7 cellular contexts compared by ENCODE assay signal in the genomic region with DNA sequence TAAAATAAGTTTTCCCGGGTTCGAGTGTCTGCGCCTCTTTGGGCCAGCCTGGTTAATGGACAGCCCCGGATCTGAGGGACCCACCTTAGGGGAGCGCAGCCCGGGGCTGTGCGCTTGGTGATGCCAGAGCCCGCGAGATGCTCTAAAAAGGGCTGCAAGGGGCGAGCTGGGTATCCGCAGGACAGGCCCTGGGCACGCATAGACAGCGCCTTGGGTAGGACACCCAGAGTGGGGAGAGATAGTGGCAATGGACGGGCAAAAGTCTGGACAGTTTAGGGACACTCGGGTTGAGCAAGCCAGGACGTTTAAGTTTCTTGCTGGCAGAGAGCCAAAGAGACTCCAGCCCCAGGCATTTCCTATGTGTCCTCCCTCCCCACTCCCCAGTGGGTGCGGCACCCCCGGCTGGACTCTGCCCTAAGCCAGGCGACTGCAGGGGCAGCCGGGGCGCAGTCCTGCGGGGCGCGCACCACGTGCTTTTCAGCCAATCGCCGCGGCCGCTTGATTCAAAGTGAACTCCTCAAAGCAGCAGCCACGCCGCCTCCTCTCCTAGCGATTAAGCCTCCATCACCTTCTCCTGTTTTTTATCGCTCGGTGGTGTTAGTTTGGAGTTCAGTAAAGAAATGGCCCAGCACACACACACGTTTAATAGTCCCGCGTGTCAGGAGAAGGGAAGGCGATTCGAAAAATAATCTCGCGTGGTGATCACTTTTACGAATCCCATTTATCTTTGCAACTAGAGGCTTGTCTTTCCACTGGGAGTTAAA. TPM values are rescaled to one million over a fixed set of nuclear protein-coding genes. Genes with fewer than 3 reads are reported as not detected.
A peak's percentile ranks its signal among the peaks of the same experiment; 100 is the strongest.
DNase-seq lines count a peak whose midpoint lies in the region; ATAC-seq, FAIRE-seq and TF ChIP-seq lines count a peak whose summit lies in the region.

No MANE protein-coding gene starts in this region.

- peak; percentile 77 for DNase-seq in GM12865 (ENCODE audit: low read depth)
- DNase-seq in HFFc6 = peak; percentile 78
- peak; percentile 65 for DNase-seq in NCI-H1092 (lab: John Stamatoyannopoulos, UW)
- peak; percentile 52 for DNase-seq in activated CD4-positive, alpha-beta T cell treated with anti-CD3 and anti-CD28 coated beads, Interleukin-2, amount 10 ng/mL, durations not matched to agents 7 days and 5 days
- DNase-seq in endothelial cell of umbilical vein (ENCODE audit: low read depth, low spot score) = peak; percentile 80
- DNase-seq in mesenteric fat pad (ENCODE audit: low spot score) = peak; percentile 93
- DNase-seq in stimulated activated naive CD8-positive, alpha-beta T cell treated with anti-CD3 and anti-CD28 coated beads, Interleukin-15, Interleukin-2, amounts not matched to agents 100 U/mL and 50 U/mL, for 24 hours = peak; percentile 59

- no TSS peak for BruUV-seq in endothelial cell of umbilical vein (replicated peaks; lab: Mats Ljungman, UMichigan)

- H3K4me1 ChIP-seq in endothelial cell of umbilical vein (ENCODE audit: control insufficient read depth, extremely low read depth, insufficient read depth, low read length) = peaks cover 54% of the 10 kb centered on the region

- peak overlapping the region; percentile 45 for H2AFZ ChIP-seq in endothelial cell of umbilical vein (ENCODE audit: low read depth, low read length)

- H3K27ac ChIP-seq in endothelial cell of umbilical vein (ENCODE audit: insufficient read depth, low read depth, low read length) = peak overlapping the region; percentile 91

- peak overlapping the region; percentile 84 for H3K4me2 ChIP-seq in endothelial cell of umbilical vein (ENCODE audit: insufficient read depth, low read length)

- H3K36me3 ChIP-seq in endothelial cell of umbilical vein (ENCODE audit: control insufficient read depth in 2 of 2, extremely low read depth in 1 of 2, insufficient read depth in 2 of 2, low read length in 2 of 2) = peaks cover 0 to under 1% of the 10 kb centered on the region in 2 experiments

- H3K4me3 ChIP-seq in GM12865 (ENCODE audit: low read depth, low read length) (peak overlapping the region; percentile 73), endothelial cell of umbilical vein (replicated peaks in 1 of 3; ENCODE audit: insufficient read depth in 1 of 3, low read depth in 1 of 3, low read length in 3 of 3) (peak overlapping the region; percentile 7 to 81 (median 38))

- peak overlapping the region; percentile 82 for H3K9ac ChIP-seq in endothelial cell of umbilical vein (replicated peaks; ENCODE audit: extremely low read depth, insufficient read depth, low read length)

- dilution Hi-C loops in endothelial cell of umbilical vein (cut with MboI; ENCODE audit: extremely low pct_ligation_motif_present, low sequenced_read_pairs) = no loop called here

- H3K27me3 ChIP-seq in endothelial cell of umbilical vein (ENCODE audit: control insufficient read depth in 2 of 2, insufficient read depth in 2 of 2, low read length in 2 of 2) = no peaks in the 10 kb centered on the region

- FAIRE-seq in endothelial cell of umbilical vein (lab: Jason Lieb, UNC) = peak; percentile 59

- ATAC-seq in stimulated activated naive CD8-positive, alpha-beta T cell treated with anti-CD3 and anti-CD28 coated beads, Interleukin-15, Interleukin-2, amounts not matched to agents 100 U/mL and 50 U/mL, for 24 hours = peak; percentile 20

- no peaks in the 10 kb centered on the region for H3K9me3 Mint-ChIP-seq in HFFc6
- H3K9me3 Mint-ChIP-seq in activated CD4-positive, alpha-beta T cell treated with anti-CD3 and anti-CD28 coated beads, Interleukin-2, amount 10 ng/mL, durations not matched to agents 7 days and 5 days = no peaks in the 10 kb centered on the region

- CTCF ChIA-PET in activated CD4-positive, alpha-beta T cell treated with anti-CD3 and anti-CD28 coated beads, Interleukin-2, amount 10 ng/mL, durations not matched to agents 7 days and 5 days (lab: Charles Lee) = interaction anchor here (0.5 to 3.5 kb wide), 8 partner anchors 8 to 739 kb away, joined by 3 to 10 read pairs (median 4); no protein-coding TSS in a partner anchor
- CTCF ChIA-PET in endothelial cell of umbilical vein (lab: Charles Lee) = interaction anchor here (0.6 to 7.4 kb wide), 56 partner anchors 8 to 739 kb away, joined by 3 to 78 read pairs (median 4); no protein-coding TSS in a partner anchor

- H3K27me3 Mint-ChIP-seq in HFFc6 (ENCODE audit: insufficient read depth) = peaks cover 2% of the 10 kb centered on the region; the same call in 1 of the 2 replicates
- peaks cover 30% of the 10 kb centered on the region for H3K27me3 Mint-ChIP-seq in activated CD4-positive, alpha-beta T cell treated with anti-CD3 and anti-CD28 coated beads, Interleukin-2, amount 10 ng/mL, durations not matched to agents 7 days and 5 days

- peak overlapping the region; percentile 93 for H3K27ac Mint-ChIP-seq in HFFc6
- peak overlapping the region; percentile 56 for H3K27ac Mint-ChIP-seq in activated CD4-positive, alpha-beta T cell treated with anti-CD3 and anti-CD28 coated beads, Interleukin-2, amount 10 ng/mL, durations not matched to agents 7 days and 5 days

- peak overlapping the region; percentile 99 for H3K4me3 Mint-ChIP-seq in HFFc6
- H3K4me3 Mint-ChIP-seq in activated CD4-positive, alpha-beta T cell treated with anti-CD3 and anti-CD28 coated beads, Interleukin-2, amount 10 ng/mL, durations not matched to agents 7 days and 5 days = peak overlapping the region; percentile 85

- intact Hi-C loops in endothelial cell of umbilical vein (cut with micrococcal nuclease) = loop anchor here (1.0 to 5.0 kb wide), 3 partner anchors 208 to 314 kb away; no protein-coding TSS in a partner anchor

- no peaks in the 10 kb centered on the region for H3K9me3 ChIP-seq in endothelial cell of umbilical vein (replicated peaks; ENCODE audit: control insufficient read depth, insufficient read depth, low read length)

- H3K9me1 ChIP-seq in endothelial cell of umbilical vein (replicated peaks; ENCODE audit: control insufficient read depth, extremely low read depth, insufficient read depth, low read length) = no peaks in the 10 kb centered on the region

- TF ChIP-seq CTCF in GM12865 (IDR thresholded peaks at IDR 0.05; ENCODE audit: insufficient read depth, low read depth, low read length, missing control alignments) = no peak
- TF ChIP-seq CTCF in HFFc6 (IDR thresholded peaks at IDR 0.05) = no peak
- TF ChIP-seq CTCF in endothelial cell of umbilical vein (IDR thresholded peaks at IDR 0.05; ENCODE audit: extremely low read depth in 1 of 2, insufficient read depth in 1 of 2, low read depth in 1 of 2, low read length in 2 of 2) = no peak

- no peaks in the 10 kb centered on the region for H4K20me1 ChIP-seq in endothelial cell of umbilical vein (replicated peaks; ENCODE audit: control insufficient read depth, extremely low read depth, insufficient read depth, low read length)

- H3K36me3 Mint-ChIP-seq in HFFc6 (ENCODE audit: low read depth) = peaks cover 11% of the 10 kb centered on the region
- H3K36me3 Mint-ChIP-seq in activated CD4-positive, alpha-beta T cell treated with anti-CD3 and anti-CD28 coated beads, Interleukin-2, amount 10 ng/mL, durations not matched to agents 7 days and 5 days (ENCODE audit: low read depth) = no peaks in the 10 kb centered on the region

- peaks cover 62% of the 10 kb centered on the region for H3K4me1 Mint-ChIP-seq in HFFc6 (ENCODE audit: low read depth)
- H3K4me1 Mint-ChIP-seq in activated CD4-positive, alpha-beta T cell treated with anti-CD3 and anti-CD28 coated beads, Interleukin-2, amount 10 ng/mL, durations not matched to agents 7 days and 5 days = peaks cover 36% of the 10 kb centered on the region

- TF ChIP-seq POLR2A in endothelial cell of umbilical vein (IDR thresholded peaks at IDR 0.05; ENCODE audit: low read depth, low read length) = peak; percentile 57

- H3K79me2 ChIP-seq in endothelial cell of umbilical vein (ENCODE audit: control insufficient read depth, insufficient read depth, low read length) = peaks cover 41% of the 10 kb centered on the region

- POLR2A ChIA-PET in activated CD4-positive, alpha-beta T cell treated with anti-CD3 and anti-CD28 coated beads, Interleukin-2, amount 10 ng/mL, durations not matched to agents 7 days and 5 days (lab: Charles Lee) = no interaction called here
- POLR2A ChIA-PET in endothelial cell of umbilical vein (lab: Charles Lee) = interaction anchor here (0.5 to 2.7 kb wide), 23 partner anchors 10 to 739 kb away, joined by 3 to 20 read pairs (median 4); no protein-coding TSS in a partner anchor

TF ChIP-seq in endothelial cell of umbilical vein, 7 proteins besides CTCF, POLR2A, EP300 and RAD21 (continues in another document):
- TF ChIP-seq, protein P1, sequence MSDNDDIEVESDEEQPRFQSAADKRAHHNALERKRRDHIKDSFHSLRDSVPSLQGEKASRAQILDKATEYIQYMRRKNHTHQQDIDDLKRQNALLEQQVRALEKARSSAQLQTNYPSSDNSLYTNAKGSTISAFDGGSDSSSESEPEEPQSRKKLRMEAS (IDR thresholded peaks at IDR 0.05; ENCODE audit: insufficient read depth, insufficient read length) = peak; percentile 91

RNA-seq across cellular contexts. Expression of a gene that starts 0.7 kb away (rescaled TPM):
- total RNA-seq in HFFc6 (2021; fragmentation: NEBNext Ultra II Directional; extraction: Animal tissue kit (Norgen Biotek cat#: 25700)) = 10 to 100 TPM; 22.6 to 56.4 (median 25.4) TPM
- total RNA-seq in activated CD4-positive, alpha-beta T cell treated with anti-CD3 and anti-CD28 coated beads, Interleukin-2, amount 10 ng/mL, durations not matched to agents 7 days and 5 days = 1 to 10 TPM; 2.2 to 3.4 TPM
- total RNA-seq in endothelial cell of umbilical vein = 42.2 and 53.6 TPM in 2 replicates
- polyA plus RNA-seq in endothelial cell of umbilical vein = 53.3 and 59.7 TPM in 2 replicates
- polyA plus RNA-seq in endothelial cell of umbilical vein (2011; cell fraction: cytosol; rRNA removed) = 31.4 and 32.4 TPM in 2 replicates
- polyA plus RNA-seq in endothelial cell of umbilical vein (2011; cell fraction: nucleus; rRNA removed) = 169 and 182 TPM in 2 replicates
- polyA plus RNA-seq in endothelial cell of umbilical vein (2012) = 33.7 and 52.2 TPM in 2 replicates
- polyA minus RNA-seq in endothelial cell of umbilical vein = 116 and 122 TPM in 2 replicates
- not detected for polyA minus RNA-seq in endothelial cell of umbilical vein (2011; cell fraction: cytosol; rRNA and poly(A)+ RNA removed)
- polyA minus RNA-seq in endothelial cell of umbilical vein (2011; cell fraction: nucleus; rRNA and poly(A)+ RNA removed) = 133 and 151 TPM in 2 replicates
- 11.9 TPM for total RNA-seq in mesenteric fat pad

RNA-seq across cellular contexts. Expression of a gene that starts 43.8 kb away (rescaled TPM):
- 100 to 1,000 TPM; 128 to 170 (median 151) TPM for total RNA-seq in HFFc6 (2021; fragmentation: NEBNext Ultra II Directional; extraction: Animal tissue kit (Norgen Biotek cat#: 25700))
- 10 to 100 TPM; 71.4 to 73.3 TPM for total RNA-seq in activated CD4-positive, alpha-beta T cell treated with anti-CD3 and anti-CD28 coated beads, Interleukin-2, amount 10 ng/mL, durations not matched to agents 7 days and 5 days
- total RNA-seq in endothelial cell of umbilical vein (176 and 182 TPM in 2 replicates), mesenteric fat pad (168 TPM)
- polyA plus RNA-seq in endothelial cell of umbilical vein = 126 and 128 TPM in 2 replicates
- 119 and 132 TPM in 2 replicates for polyA plus RNA-seq in endothelial cell of umbilical vein (2011; cell fraction: cytosol; rRNA removed)
- 64.9 and 99.7 TPM in 2 replicates for polyA plus RNA-seq in endothelial cell of umbilical vein (2011; cell fraction: nucleus; rRNA removed)
- 155 and 240 TPM in 2 replicates for polyA plus RNA-seq in endothelial cell of umbilical vein (2012)
- 102 and 124 TPM in 2 replicates for polyA minus RNA-seq in endothelial cell of umbilical vein
- 57.9 TPM for polyA minus RNA-seq in endothelial cell of umbilical vein (2011; cell fraction: cytosol; rRNA and poly(A)+ RNA removed)
- 35.3 and 39.2 TPM in 2 replicates for polyA minus RNA-seq in endothelial cell of umbilical vein (2011; cell fraction: nucleus; rRNA and poly(A)+ RNA removed)

Comparison
In these comparisons a context has a peak if more than half of its experiments do, and no peak if none do; other contexts are left out.
1. Peak in every context shown above with its lines: DNase-seq, ATAC-seq, H3K4me3 ChIP-seq and H3K27ac ChIP-seq.